In genomic region chr22:50584106-50585096, GRCh38 we compare ENCODE assay signal across 14 cellular contexts. TPM values are rescaled to one million over a fixed set of nuclear protein-coding genes. Genes with fewer than 3 reads are reported as not detected.
DNase-seq lines count a peak whose midpoint lies in the region; ATAC-seq, FAIRE-seq and TF ChIP-seq lines count a peak whose summit lies in the region.
"Had no signal": no experiment of that assay in that cellular context is flagged by ENCODE, and none has a peak within 500 bp of the region (broad histone marks: within the 10 kb centered on the region; RNA-seq: fewer than 3 reads in every experiment).

No MANE protein-coding gene starts in this region.

- in situ Hi-C loops in HepG2 (cut with HindIII; ENCODE audit: extremely low pct_ligation_motif_present, low pct_unique_long_range_greater_than_20kb) = loop anchor here (5.0 kb wide), 1 partner anchor 113 kb away; no protein-coding TSS in a partner anchor

- H3K79me2 ChIP-seq in HepG2 (ENCODE audit: insufficient read depth, low read length) = no peaks in the 10 kb centered on the region

- no peak overlapping the region for H3K27ac Mint-ChIP-seq in activated CD4-positive, alpha-beta memory T cell treated with anti-CD3 and anti-CD28 coated beads, Interleukin-2, amount 10 ng/mL, durations not matched to agents 7 days and 5 days

- H3K4me3 ChIP-seq in right cardiac atrium (ENCODE audit: low read length) (no peak overlapping the region), right atrium auricular region (no peak overlapping the region), HepG2 (replicated peaks in 1 of 3; ENCODE audit: insufficient read depth in 1 of 3, low read depth in 2 of 3, low read length in 3 of 3) (peak overlapping the region in 1 of 3 experiments; percentile 91; a peak in 2 of 6 replicates)

- no TSS peak for BruUV-seq in HepG2 (replicated peaks; lab: Mats Ljungman, UMichigan)

- CTCF ChIA-PET in activated CD4-positive, alpha-beta memory T cell treated with anti-CD3 and anti-CD28 coated beads, Interleukin-2, amount 10 ng/mL, durations not matched to agents 7 days and 5 days (lab: Charles Lee) = interaction anchor here (0.7 to 1.7 kb wide), 2 partner anchors 33 to 58 kb away, joined by 4 to 5 read pairs; no protein-coding TSS in a partner anchor
- CTCF ChIA-PET in HepG2 (lab: Yijun Ruan, JAX; ENCODE audit: low intra/inter-chr PET ratio, low total read pairs) = interaction anchor here (0.6 kb wide), 1 partner anchor 10 kb away, joined by 3 read pairs; no protein-coding TSS in a partner anchor

- H3K36me3 Mint-ChIP-seq in activated CD4-positive, alpha-beta memory T cell treated with anti-CD3 and anti-CD28 coated beads, Interleukin-2, amount 10 ng/mL, durations not matched to agents 7 days and 5 days (ENCODE audit: low read depth) = peaks cover 13% of the 10 kb centered on the region

- POLR2A ChIA-PET in activated CD4-positive, alpha-beta memory T cell treated with anti-CD3 and anti-CD28 coated beads, Interleukin-2, amount 10 ng/mL, durations not matched to agents 7 days and 5 days (lab: Charles Lee) = interaction anchor here (0.8 to 3.1 kb wide), 7 partner anchors 9 to 76 kb away, joined by 3 to 27 read pairs (median 5); partner anchors contain the start of genes LMF2, NCAPH2 and TYMP
- POLR2A ChIA-PET in HepG2 (lab: Yijun Ruan, JAX) = interaction anchor here (1.2 to 2.3 kb wide), 5 partner anchors 16 to 115 kb away, joined by 3 to 20 read pairs (median 5); partner anchors contain the start of gene SCO2

- H3K27me3 Mint-ChIP-seq in activated CD4-positive, alpha-beta memory T cell treated with anti-CD3 and anti-CD28 coated beads, Interleukin-2, amount 10 ng/mL, durations not matched to agents 7 days and 5 days = no peaks in the 10 kb centered on the region

- H3K9me3 Mint-ChIP-seq in activated CD4-positive, alpha-beta memory T cell treated with anti-CD3 and anti-CD28 coated beads, Interleukin-2, amount 10 ng/mL, durations not matched to agents 7 days and 5 days = no peaks in the 10 kb centered on the region

- TF ChIP-seq EP300 in HepG2 (IDR thresholded peaks at IDR 0.05; ENCODE audit: low read depth in 2 of 2, low read length in 2 of 2) (no peak), HepG2 (CRISPR knock-in tag; IDR thresholded peaks at IDR 0.05; ENCODE audit: borderline replicate concordance) (no peak)

- 93% methylated on average over 23 of the region's 23 CpGs for WGBS in right cardiac atrium
- WGBS in HepG2 (ENCODE audit: low lambda C conversion rate) = 86% methylated on average over 22 of the region's 23 CpGs

- TF ChIP-seq RAD21 in HepG2 (CRISPR knock-in tag; IDR thresholded peaks at IDR 0.05) = no peak

- peak overlapping the region; percentile 81 for H3K4me3 Mint-ChIP-seq in activated CD4-positive, alpha-beta memory T cell treated with anti-CD3 and anti-CD28 coated beads, Interleukin-2, amount 10 ng/mL, durations not matched to agents 7 days and 5 days

- no peak overlapping the region for H2AFZ ChIP-seq in HepG2 (ENCODE audit: low read length)

- no peaks in the 10 kb centered on the region for H4K20me1 ChIP-seq in HepG2 (ENCODE audit: insufficient read depth, low read length)

- H3K4me1 Mint-ChIP-seq in activated CD4-positive, alpha-beta memory T cell treated with anti-CD3 and anti-CD28 coated beads, Interleukin-2, amount 10 ng/mL, durations not matched to agents 7 days and 5 days = peaks cover 28% of the 10 kb centered on the region

- ATAC-seq in right cardiac atrium = no peak
- ATAC-seq in HepG2 = no peak
- no peak for ATAC-seq in HG03025 (IDR thresholded peaks at IDR 0.05; ENCODE audit: low FRiP score, unreplicated experiment)

- H3K4me1 ChIP-seq in right cardiac atrium (ENCODE audit: control insufficient read depth, insufficient read depth, low read length) (peaks cover 7% of the 10 kb centered on the region), right atrium auricular region (peaks cover 0 to 25% of the 10 kb centered on the region in 2 donors), HepG2 (ENCODE audit: insufficient read depth, low read length) (peaks cover 32% of the 10 kb centered on the region)

- no peak for TF ChIP-seq POLR2A in HepG2 (IDR thresholded peaks at IDR 0.05; ENCODE audit: insufficient read depth in 1 of 2, low read depth in 2 of 2, low read length in 2 of 2)

- TF ChIP-seq CTCF in right atrium auricular region (IDR thresholded peaks at IDR 0.05) (no peak), HepG2 (CRISPR knock-in tag; IDR thresholded peaks at IDR 0.05) (no peak)

- no peak for FAIRE-seq in HepG2 (lab: Jason Lieb, UNC)

- DNase-seq in right cardiac atrium (peak in 2 of 3 donors; percentile 31 to 49), right atrium auricular region (ENCODE audit: low spot score) (no peak), HepG2 (ENCODE audit: low spot score) (peak; percentile 18), DMS114 treated with DMSO at 0.1 percent for 48 hours (lab: John Stamatoyannopoulos, UW; ENCODE audit: unreplicated experiment) (no peak), hippocampal formation (lab: John Stamatoyannopoulos, UW) (no peak), COLO829 (ENCODE audit: low spot score) (no peak)
- DNase-seq in activated CD4-positive, alpha-beta memory T cell treated with anti-CD3 and anti-CD28 coated beads, Interleukin-2, amount 10 ng/mL, durations not matched to agents 7 days and 5 days = no peak
- DNase-seq: kidney glomerular epithelial cell; stimulated activated CD4-positive, alpha-beta T cell treated with anti-CD3 and anti-CD28 coated beads, Interleukin-4, amount 100 ng/mL, for 1 hour had no signal

- no peak overlapping the region for H3K27ac ChIP-seq in right cardiac atrium (ENCODE audit: low read length)
- no peak overlapping the region for H3K27ac ChIP-seq in right atrium auricular region
- no peak overlapping the region for H3K27ac ChIP-seq in HepG2 (ENCODE audit: extremely low read length, insufficient read depth, low read length)
- H3K27ac ChIP-seq: SJSA1 had no signal

- intact Hi-C loops in right cardiac atrium (cut with DNase I) = no loop called here
- intact Hi-C loops in HepG2 (cut with micrococcal nuclease; ENCODE audit: unreplicated experiment) = no loop called here

- H3K4me2 ChIP-seq in HepG2 (ENCODE audit: low read depth, low read length) = peak overlapping the region; percentile 95; the same call in 1 of the 2 replicates

- no peaks in the 10 kb centered on the region for H3K27me3 ChIP-seq in right cardiac atrium (ENCODE audit: control insufficient read depth, insufficient read depth)
- no peaks in the 10 kb centered on the region for H3K27me3 ChIP-seq in right atrium auricular region
- no peaks in the 10 kb centered on the region for H3K27me3 ChIP-seq in HepG2 (ENCODE audit: control insufficient read depth in 1 of 2, insufficient read depth in 2 of 2, low read length in 2 of 2)
- H3K27me3 ChIP-seq: SJSA1 had no signal

- H3K36me3 ChIP-seq in right atrium auricular region = no peaks in the 10 kb centered on the region
- H3K36me3 ChIP-seq in HepG2 (replicated peaks in 1 of 2; ENCODE audit: control insufficient read depth in 1 of 2, insufficient read depth in 2 of 2, low read length in 2 of 2) = peaks cover 0 to 3% of the 10 kb centered on the region in 2 experiments; a peak in 2 of 5 replicates

- H3K9me3 ChIP-seq in right cardiac atrium (ENCODE audit: control insufficient read depth, low read length) (no peaks in the 10 kb centered on the region), right atrium auricular region (no peaks in the 10 kb centered on the region), HepG2 (ENCODE audit: low read length) (no peaks in the 10 kb centered on the region)
- H3K9me3 ChIP-seq: SJSA1 had no signal

- H3K9ac ChIP-seq in HepG2 (ENCODE audit: insufficient read depth, low read depth, low read length) = peak overlapping the region; percentile 94

RNA-seq across cellular contexts. Expression of gene CHKB, which starts 1.8 kb away (rescaled TPM):
- total RNA-seq in right cardiac atrium (10 to 100 TPM; 33.9 to 63.4 (median 42.7) TPM), right atrium auricular region (10 to 100 TPM; 25.1 to 29.5 TPM), HepG2 (2016; rRNA removed; fragmentation: Illumina TruSeq; extraction: Trizol) (9.9 and 24.5 TPM in 2 replicates)
- polyA plus RNA-seq in right cardiac atrium (44.5 TPM), HepG2 (2011; rRNA removed) (42.7 and 43.1 TPM in 2 replicates)
- 100 to 1,000 TPM; 101 to 111 TPM for total RNA-seq in activated CD4-positive, alpha-beta memory T cell treated with anti-CD3 and anti-CD28 coated beads, Interleukin-2, amount 10 ng/mL, durations not matched to agents 7 days and 5 days
- 17.8 and 21.3 TPM in 2 replicates for total RNA-seq in HepG2 (2016; cell fraction: cytosol; rRNA removed; fragmentation: Illumina TruSeq; extraction: Trizol; ENCODE audit: low read depth)
- 10.7 and 27.7 TPM in 2 replicates for total RNA-seq in HepG2 (2016; cell fraction: insoluble cytoplasmic fraction; rRNA removed; fragmentation: Illumina TruSeq; extraction: Trizol)
- 16.6 and 17.3 TPM in 2 replicates for total RNA-seq in HepG2 (2016; cell fraction: membrane; rRNA removed; fragmentation: Illumina TruSeq; extraction: Trizol)
- total RNA-seq in HepG2 (2016; cell fraction: nucleus; rRNA removed; fragmentation: Illumina TruSeq; extraction: Trizol) = 27.3 and 33.6 TPM in 2 replicates
- polyA plus RNA-seq in HepG2 (2011; cell fraction: cytosol; rRNA removed) = 11.7 and 13.0 TPM in 2 replicates
- 163 and 176 TPM in 2 replicates for polyA plus RNA-seq in HepG2 (2011; cell fraction: nucleus; rRNA removed)
- polyA plus RNA-seq in HepG2 (2012) = 20.9 and 22.0 TPM in 2 replicates
- polyA plus RNA-seq in HepG2 (2016; cell fraction: cytosol; fragmentation: Illumina TruSeq; extraction: Trizol; ENCODE audit: low read depth) = 10.7 and 12.5 TPM in 2 replicates
- 10.1 and 10.6 TPM in 2 replicates for polyA plus RNA-seq in HepG2 (2016; cell fraction: insoluble cytoplasmic fraction; fragmentation: Illumina TruSeq; extraction: Trizol; ENCODE audit: low read depth)
- 12.3 and 13.1 TPM in 2 replicates for polyA plus RNA-seq in HepG2 (2016; cell fraction: membrane; fragmentation: Illumina TruSeq; extraction: Trizol; ENCODE audit: low read depth)
- 91.8 and 97.4 TPM in 2 replicates for polyA plus RNA-seq in HepG2 (2016; cell fraction: nucleus; fragmentation: Illumina TruSeq; extraction: Trizol; ENCODE audit: insufficient read depth, low read depth)
- polyA minus RNA-seq in HepG2 (2011; rRNA and poly(A)+ RNA removed; ENCODE audit: low replicate concordance) = 12.9 and 13.6 TPM in 2 replicates
- polyA minus RNA-seq in HepG2 (2011; cell fraction: cytosol; rRNA and poly(A)+ RNA removed) = 3.1 TPM in 2 replicates
- polyA minus RNA-seq in HepG2 (2011; cell fraction: nucleus; rRNA and poly(A)+ RNA removed) = 20.0 and 26.5 TPM in 2 replicates

RNA-seq across cellular contexts. Expression of gene CPT1B, which starts 6.2 kb away (rescaled TPM):
- total RNA-seq in right cardiac atrium (100 to 1,000 TPM; 236 to 290 (median 263) TPM), right atrium auricular region (100 to 1,000 TPM; 184 to 281 TPM), HepG2 (2016; rRNA removed; fragmentation: Illumina TruSeq; extraction: Trizol) (2.3 and 9.2 TPM in 2 replicates)
- polyA plus RNA-seq in right cardiac atrium (217 TPM), HepG2 (2011; rRNA removed) (19.5 and 26.5 TPM in 2 replicates)
- total RNA-seq in activated CD4-positive, alpha-beta memory T cell treated with anti-CD3 and anti-CD28 coated beads, Interleukin-2, amount 10 ng/mL, durations not matched to agents 7 days and 5 days = 10 to 100 TPM; 60.8 to 60.9 TPM
- 0.91 and 1.5 TPM in 2 replicates for total RNA-seq in HepG2 (2016; cell fraction: cytosol; rRNA removed; fragmentation: Illumina TruSeq; extraction: Trizol; ENCODE audit: low read depth)
- 1.4 and 10.1 TPM in 2 replicates for total RNA-seq in HepG2 (2016; cell fraction: insoluble cytoplasmic fraction; rRNA removed; fragmentation: Illumina TruSeq; extraction: Trizol)
- total RNA-seq in HepG2 (2016; cell fraction: membrane; rRNA removed; fragmentation: Illumina TruSeq; extraction: Trizol) = 1.9 and 2.4 TPM in 2 replicates
- total RNA-seq in HepG2 (2016; cell fraction: nucleus; rRNA removed; fragmentation: Illumina TruSeq; extraction: Trizol) = 11.6 and 16.2 TPM in 2 replicates
- polyA plus RNA-seq in HepG2 (2011; cell fraction: cytosol; rRNA removed) = 4.5 and 5.2 TPM in 2 replicates
- 177 and 200 TPM in 2 replicates for polyA plus RNA-seq in HepG2 (2011; cell fraction: nucleus; rRNA removed)
- 15.0 and 23.3 TPM in 2 replicates for polyA plus RNA-seq in HepG2 (2012)
- polyA plus RNA-seq in HepG2 (2016; cell fraction: cytosol; fragmentation: Illumina TruSeq; extraction: Trizol; ENCODE audit: low read depth) = 0.49 and 0.80 TPM in 2 replicates
- 2.0 and 2.6 TPM in 2 replicates for polyA plus RNA-seq in HepG2 (2016; cell fraction: insoluble cytoplasmic fraction; fragmentation: Illumina TruSeq; extraction: Trizol; ENCODE audit: low read depth)
- 1.7 and 2.0 TPM in 2 replicates for polyA plus RNA-seq in HepG2 (2016; cell fraction: membrane; fragmentation: Illumina TruSeq; extraction: Trizol; ENCODE audit: low read depth)
- polyA plus RNA-seq in HepG2 (2016; cell fraction: nucleus; fragmentation: Illumina TruSeq; extraction: Trizol; ENCODE audit: insufficient read depth, low read depth) = 62.6 and 63.1 TPM in 2 replicates
- 7.0 and 8.4 TPM in 2 replicates for polyA minus RNA-seq in HepG2 (2011; rRNA and poly(A)+ RNA removed; ENCODE audit: low replicate concordance)
- polyA minus RNA-seq in HepG2 (2011; cell fraction: cytosol; rRNA and poly(A)+ RNA removed) = 0.79 and 1.7 TPM in 2 replicates
- polyA minus RNA-seq in HepG2 (2011; cell fraction: nucleus; rRNA and poly(A)+ RNA removed) = 21.3 and 22.5 TPM in 2 replicates

RNA-seq across cellular contexts. Expression of gene MAPK8IP2, which starts 16.2 kb away (rescaled TPM):
- total RNA-seq in right cardiac atrium (under 1 TPM; 0.28 to 0.47 (median 0.38) TPM), right atrium auricular region (under 1 TPM; 0.26 to 0.71 TPM), HepG2 (2016; rRNA removed; fragmentation: Illumina TruSeq; extraction: Trizol) (2.1 and 2.6 TPM in 2 replicates)
- polyA plus RNA-seq in right cardiac atrium (0.57 TPM), HepG2 (2011; rRNA removed) (1.3 and 2.2 TPM in 2 replicates)
- total RNA-seq in activated CD4-positive, alpha-beta memory T cell treated with anti-CD3 and anti-CD28 coated beads, Interleukin-2, amount 10 ng/mL, durations not matched to agents 7 days and 5 days = under 1 TPM; 0.15 to 0.18 TPM
- 0.10 and 0.18 TPM in 2 replicates for total RNA-seq in HepG2 (2016; cell fraction: cytosol; rRNA removed; fragmentation: Illumina TruSeq; extraction: Trizol; ENCODE audit: low read depth)
- total RNA-seq in HepG2 (2016; cell fraction: insoluble cytoplasmic fraction; rRNA removed; fragmentation: Illumina TruSeq; extraction: Trizol) = 1.6 and 2.3 TPM in 2 replicates
- total RNA-seq in HepG2 (2016; cell fraction: membrane; rRNA removed; fragmentation: Illumina TruSeq; extraction: Trizol) = 0.65 and 0.77 TPM in 2 replicates
- 1.8 and 2.3 TPM in 2 replicates for total RNA-seq in HepG2 (2016; cell fraction: nucleus; rRNA removed; fragmentation: Illumina TruSeq; extraction: Trizol)
- polyA plus RNA-seq in HepG2 (2011; cell fraction: cytosol; rRNA removed) = 1.2 TPM in 2 replicates
- 4.1 and 4.5 TPM in 2 replicates for polyA plus RNA-seq in HepG2 (2011; cell fraction: nucleus; rRNA removed)
- polyA plus RNA-seq in HepG2 (2012) = 0.87 and 1.2 TPM in 2 replicates
- 0.20 TPM in 2 replicates for polyA plus RNA-seq in HepG2 (2016; cell fraction: cytosol; fragmentation: Illumina TruSeq; extraction: Trizol; ENCODE audit: low read depth)
- 1.7 and 2.3 TPM in 2 replicates for polyA plus RNA-seq in HepG2 (2016; cell fraction: insoluble cytoplasmic fraction; fragmentation: Illumina TruSeq; extraction: Trizol; ENCODE audit: low read depth)
- polyA plus RNA-seq in HepG2 (2016; cell fraction: membrane; fragmentation: Illumina TruSeq; extraction: Trizol; ENCODE audit: low read depth) = 0.47 and 0.71 TPM in 2 replicates
- 3.0 and 3.2 TPM in 2 replicates for polyA plus RNA-seq in HepG2 (2016; cell fraction: nucleus; fragmentation: Illumina TruSeq; extraction: Trizol; ENCODE audit: insufficient read depth, low read depth)
- polyA minus RNA-seq in HepG2 (2011; rRNA and poly(A)+ RNA removed; ENCODE audit: low replicate concordance) = 3.4 TPM in 1 of 2 replicates, not detected in the other
- 1.5 and 2.2 TPM in 2 replicates for polyA minus RNA-seq in HepG2 (2011; cell fraction: cytosol; rRNA and poly(A)+ RNA removed)
- 1.4 and 1.5 TPM in 2 replicates for polyA minus RNA-seq in HepG2 (2011; cell fraction: nucleus; rRNA and poly(A)+ RNA removed)

RNA-seq across cellular contexts. Expression of gene SYCE3, which starts 21.7 kb away (rescaled TPM):
- not detected for total RNA-seq in right cardiac atrium
- polyA plus RNA-seq in right cardiac atrium = not detected
- not detected for total RNA-seq in right atrium auricular region
- under 1 TPM; 0.58 to 0.71 TPM for total RNA-seq in activated CD4-positive, alpha-beta memory T cell treated with anti-CD3 and anti-CD28 coated beads, Interleukin-2, amount 10 ng/mL, durations not matched to agents 7 days and 5 days
- total RNA-seq in HepG2 (2016; rRNA removed; fragmentation: Illumina TruSeq; extraction: Trizol) = not detected in 2 replicates
- not detected in 2 replicates for total RNA-seq in HepG2 (2016; cell fraction: cytosol; rRNA removed; fragmentation: Illumina TruSeq; extraction: Trizol; ENCODE audit: low read depth)
- total RNA-seq in HepG2 (2016; cell fraction: insoluble cytoplasmic fraction; rRNA removed; fragmentation: Illumina TruSeq; extraction: Trizol) = not detected in 2 replicates
- not detected in 2 replicates for total RNA-seq in HepG2 (2016; cell fraction: membrane; rRNA removed; fragmentation: Illumina TruSeq; extraction: Trizol)
- total RNA-seq in HepG2 (2016; cell fraction: nucleus; rRNA removed; fragmentation: Illumina TruSeq; extraction: Trizol) = not detected in 2 replicates
- polyA plus RNA-seq in HepG2 (2011; rRNA removed) = 0.29 TPM in 1 of 2 replicates, not detected in the other
- 0.27 TPM in 1 of 2 replicates, not detected in the other for polyA plus RNA-seq in HepG2 (2011; cell fraction: cytosol; rRNA removed)
- not detected in 2 replicates for polyA plus RNA-seq in HepG2 (2011; cell fraction: nucleus; rRNA removed)
- not detected in 2 replicates for polyA plus RNA-seq in HepG2 (2012)
- not detected in 2 replicates for polyA plus RNA-seq in HepG2 (2016; cell fraction: cytosol; fragmentation: Illumina TruSeq; extraction: Trizol; ENCODE audit: low read depth)
- not detected in 2 replicates for polyA plus RNA-seq in HepG2 (2016; cell fraction: insoluble cytoplasmic fraction; fragmentation: Illumina TruSeq; extraction: Trizol; ENCODE audit: low read depth)
- not detected in 2 replicates for polyA plus RNA-seq in HepG2 (2016; cell fraction: membrane; fragmentation: Illumina TruSeq; extraction: Trizol; ENCODE audit: low read depth)
- not detected in 2 replicates for polyA plus RNA-seq in HepG2 (2016; cell fraction: nucleus; fragmentation: Illumina TruSeq; extraction: Trizol; ENCODE audit: insufficient read depth, low read depth)
- polyA minus RNA-seq in HepG2 (2011; rRNA and poly(A)+ RNA removed; ENCODE audit: low replicate concordance) = not detected in 2 replicates
- not detected in 2 replicates for polyA minus RNA-seq in HepG2 (2011; cell fraction: cytosol; rRNA and poly(A)+ RNA removed)
- not detected in 2 replicates for polyA minus RNA-seq in HepG2 (2011; cell fraction: nucleus; rRNA and poly(A)+ RNA removed)
- total RNA-seq: activated CD8-positive, alpha-beta memory T cell treated with anti-CD3 and anti-CD28 coated beads for 36 hours; M059J; osteocyte; SJSA1 had no signal

RNA-seq across cellular contexts. Expression of gene KLHDC7B, which starts 38.7 kb away (rescaled TPM):
- total RNA-seq in right cardiac atrium (under 1 TPM in 3 of 4 donors, not detected in 1; 0.08 to 0.14 (median 0.09) TPM), right atrium auricular region (not detected), HepG2 (2016; rRNA removed; fragmentation: Illumina TruSeq; extraction: Trizol) (not detected in 2 replicates)
- polyA plus RNA-seq in right cardiac atrium (not detected), HepG2 (2011; rRNA removed) (0.11 and 0.17 TPM in 2 replicates)
- 1 to 10 TPM; 8.0 to 8.4 TPM for total RNA-seq in activated CD4-positive, alpha-beta memory T cell treated with anti-CD3 and anti-CD28 coated beads, Interleukin-2, amount 10 ng/mL, durations not matched to agents 7 days and 5 days
- total RNA-seq in HepG2 (2016; cell fraction: cytosol; rRNA removed; fragmentation: Illumina TruSeq; extraction: Trizol; ENCODE audit: low read depth) = not detected in 2 replicates
- total RNA-seq in HepG2 (2016; cell fraction: insoluble cytoplasmic fraction; rRNA removed; fragmentation: Illumina TruSeq; extraction: Trizol) = not detected in 2 replicates
- total RNA-seq in HepG2 (2016; cell fraction: membrane; rRNA removed; fragmentation: Illumina TruSeq; extraction: Trizol) = not detected in 2 replicates
- not detected in 2 replicates for total RNA-seq in HepG2 (2016; cell fraction: nucleus; rRNA removed; fragmentation: Illumina TruSeq; extraction: Trizol)
- polyA plus RNA-seq in HepG2 (2011; cell fraction: cytosol; rRNA removed) = 0.09 TPM in 2 replicates
- polyA plus RNA-seq in HepG2 (2011; cell fraction: nucleus; rRNA removed) = 0.68 and 0.81 TPM in 2 replicates
- 0.12 and 0.47 TPM in 2 replicates for polyA plus RNA-seq in HepG2 (2012)
- polyA plus RNA-seq in HepG2 (2016; cell fraction: cytosol; fragmentation: Illumina TruSeq; extraction: Trizol; ENCODE audit: low read depth) = 0.03 TPM in 1 of 2 replicates, not detected in the other
- not detected in 2 replicates for polyA plus RNA-seq in HepG2 (2016; cell fraction: insoluble cytoplasmic fraction; fragmentation: Illumina TruSeq; extraction: Trizol; ENCODE audit: low read depth)
- not detected in 2 replicates for polyA plus RNA-seq in HepG2 (2016; cell fraction: membrane; fragmentation: Illumina TruSeq; extraction: Trizol; ENCODE audit: low read depth)
- 0.09 TPM in 1 of 2 replicates, not detected in the other for polyA plus RNA-seq in HepG2 (2016; cell fraction: nucleus; fragmentation: Illumina TruSeq; extraction: Trizol; ENCODE audit: insufficient read depth, low read depth)
- polyA minus RNA-seq in HepG2 (2011; rRNA and poly(A)+ RNA removed; ENCODE audit: low replicate concordance) = 0.24 and 1.1 TPM in 2 replicates
- polyA minus RNA-seq in HepG2 (2011; cell fraction: cytosol; rRNA and poly(A)+ RNA removed) = 0.26 and 0.49 TPM in 2 replicates
- 0.13 and 0.50 TPM in 2 replicates for polyA minus RNA-seq in HepG2 (2011; cell fraction: nucleus; rRNA and poly(A)+ RNA removed)

Comparison
In these comparisons a context has a peak if more than half of its experiments do, and no peak if none do; other contexts are left out.
1. DNase-seq: peak in right cardiac atrium (2 of 3) and HepG2 (single experiment); none in right atrium auricular region (single experiment), activated CD4-positive, alpha-beta memory T cell treated with anti-CD3 and anti-CD28 coated beads, Interleukin-2, amount 10 ng/mL, durations not matched to agents 7 days and 5 days (single experiment), DMS114 treated with DMSO at 0.1 percent for 48 hours (single experiment), hippocampal formation (0 of 2) and COLO829 (single experiment).